Comparison of ENCODE assay signal across 8 cellular contexts in genomic region chr1:93878501-93878888, GRCh38. TPM values are rescaled to one million over a fixed set of nuclear protein-coding genes. Genes with fewer than 3 reads are reported as not detected.
DNase-seq lines count a peak whose midpoint lies in the region; ATAC-seq and TF ChIP-seq lines count a peak whose summit lies in the region.

No MANE protein-coding gene starts in this region.

- no peaks in the 10 kb centered on the region for H3K9me3 ChIP-seq in liver (ENCODE audit: control insufficient read depth in 4 of 4, low read length in 3 of 4)

- WGBS in liver: under 1% methylated on average over 20 of the region's 20 CpGs

- peak; percentile 54 for ATAC-seq in GM21367 (IDR thresholded peaks at IDR 0.05; ENCODE audit: unreplicated experiment)
- ATAC-seq in activated CD4-positive, CD25-positive, alpha-beta regulatory T cell treated with anti-CD3 and anti-CD28 coated beads, Interleukin-2, amount 50 U/mL, for 24 hours: peak; percentile 66 to 77

- H3K27ac ChIP-seq in liver (ENCODE audit: low read depth in 1 of 2, low read length in 2 of 2): peak overlapping the region; percentile 94 to 96

- H3K4me3 ChIP-seq in liver (ENCODE audit: low read depth in 1 of 3, low read length in 3 of 3): peak overlapping the region; percentile 82 to 99 (median 99)

- no peaks in the 10 kb centered on the region for H3K27me3 ChIP-seq in liver (ENCODE audit: control insufficient read depth in 4 of 4, insufficient read depth in 4 of 4, low read length in 3 of 4)

- H3K36me3 ChIP-seq in liver (ENCODE audit: control insufficient read depth in 4 of 4, insufficient read depth in 3 of 4, low read depth in 1 of 4, low read length in 3 of 4): peaks cover 12 to 28% (median 25%) of the 10 kb centered on the region in 4 donors

- no peak for TF ChIP-seq RAD21 in liver (IDR thresholded peaks at IDR 0.05)

- peak overlapping the region; percentile 86 to 97 for H3K9ac ChIP-seq in liver (ENCODE audit: low read depth in 1 of 2, low read length in 2 of 2)

- TF ChIP-seq CTCF in liver (IDR thresholded peaks at IDR 0.05; ENCODE audit: low read depth, low read length, missing input control): no peak

- peaks cover 3 to 29% (median 23%) of the 10 kb centered on the region in 4 donors for H3K4me1 ChIP-seq in liver (ENCODE audit: control insufficient read depth in 4 of 4, insufficient read depth in 4 of 4, low read length in 3 of 4)

- peak; percentile 47 for DNase-seq in COLO668 (lab: John Stamatoyannopoulos, UW; ENCODE audit: unreplicated experiment)
- peak; percentile 46 for DNase-seq in HT1080 (ENCODE audit: low read depth)
- peak; percentile 11 for DNase-seq in cerebellar cortex (ENCODE audit: low spot score)
- peak; percentile 35 to 48 (median 42) for DNase-seq in stimulated activated CD4-positive, alpha-beta T cell treated with anti-CD3 and anti-CD28 coated beads, TNF-alpha, amount 100 ng/mL, for 4 hours (ENCODE audit: low read depth in 3 of 3)
- DNase-seq in NCI-H2196 treated with DMSO at 0.1 percent for 48 hours (lab: John Stamatoyannopoulos, UW; ENCODE audit: unreplicated experiment): no peak

TF ChIP-seq in liver, 16 proteins besides CTCF, POLR2A, EP300 and RAD21:
- TF ChIP-seq ATF3 (IDR thresholded peaks at IDR 0.05) (no peak), HNF4G (IDR thresholded peaks at IDR 0.05) (no peak), NR2F2 (IDR thresholded peaks at IDR 0.05) (no peak), FOXA2 (IDR thresholded peaks at IDR 0.05) (no peak), GABPA (IDR thresholded peaks at IDR 0.05 in 1 of 2, conservative IDR thresholded peaks at IDR 0.05 in 1 of 2) (no peak), MAX (IDR thresholded peaks at IDR 0.05) (no peak), HNF4A (conservative IDR thresholded peaks at IDR 0.05) (no peak)
TF ChIP-seq in liver: peak in this region for 0.

RNA-seq across cellular contexts. Expression of gene DNTTIP2, which starts 0.5 kb away (rescaled TPM):
- total RNA-seq in HT1080 (2014; rRNA removed; shearing (Covaris generic)): 55.8 and 63.7 TPM in 2 replicates
- polyA plus RNA-seq in HT1080 (2015; cell fraction: cytosol; rRNA removed): 33.6 and 34.5 TPM in 2 replicates
- polyA plus RNA-seq in HT1080 (2015; cell fraction: nucleus; rRNA removed): 85.7 and 100 TPM in 2 replicates
- total RNA-seq in liver: 10 to 100 TPM; 12.8 to 14.0 TPM
- polyA plus RNA-seq in liver: 10 to 100 TPM; 10.9 to 19.7 TPM

RNA-seq across cellular contexts. Expression of gene GCLM, which starts 30.7 kb away (rescaled TPM):
- 19.5 and 28.9 TPM in 2 replicates for total RNA-seq in HT1080 (2014; rRNA removed; shearing (Covaris generic))
- 27.5 and 29.8 TPM in 2 replicates for polyA plus RNA-seq in HT1080 (2015; cell fraction: cytosol; rRNA removed)
- 25.7 and 31.8 TPM in 2 replicates for polyA plus RNA-seq in HT1080 (2015; cell fraction: nucleus; rRNA removed)
- 10 to 100 TPM in 1 of 2 donors, 1 to 10 TPM in 1; 8.9 to 49.1 TPM for total RNA-seq in liver
- polyA plus RNA-seq in liver: 10 to 100 TPM; 14.2 to 19.1 TPM
